In the genomic region with DNA sequence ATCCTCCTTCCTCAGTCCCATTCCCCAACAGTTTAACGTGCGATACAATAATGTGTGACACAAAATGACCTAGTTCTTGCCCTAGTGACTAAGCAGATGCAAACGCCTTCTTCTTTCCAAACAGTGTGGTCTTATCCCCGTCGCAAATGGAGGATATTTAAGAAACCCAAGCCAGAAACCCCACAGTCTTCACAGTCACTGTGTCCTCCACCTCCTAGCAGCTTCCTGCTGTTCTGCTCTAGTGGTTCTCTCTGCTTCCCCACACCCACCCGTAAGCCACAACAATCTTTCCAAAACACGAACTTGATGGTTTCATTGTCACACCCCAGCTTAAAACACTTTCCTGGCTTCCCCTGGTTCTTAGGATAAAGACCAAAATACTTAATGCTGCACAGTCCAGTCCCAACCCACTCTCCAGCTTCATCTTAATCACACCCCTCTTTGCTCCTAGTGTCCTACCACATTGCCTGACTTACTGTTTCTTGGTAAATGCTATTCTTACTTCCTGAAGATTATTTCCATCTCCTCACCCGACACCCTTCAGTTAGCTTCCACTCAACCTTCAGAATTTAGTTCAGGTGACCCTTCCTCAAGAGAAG, we compare ENCODE assay signal across 10 cellular contexts. TPM values are rescaled to one million over a fixed set of nuclear protein-coding genes. Genes with fewer than 3 reads are reported as not detected.
DNase-seq lines count a peak whose midpoint lies in the region; ATAC-seq, FAIRE-seq and TF ChIP-seq lines count a peak whose summit lies in the region.
"Had no signal": no experiment of that assay in that cellular context is flagged by ENCODE, and none has a peak within 500 bp of the region (broad histone marks: within the 10 kb centered on the region; RNA-seq: fewer than 3 reads in every experiment).

No MANE protein-coding gene starts in this region.

- peaks cover 1% of the 10 kb centered on the region for H3K27me3 Mint-ChIP-seq in IgD-negative memory B cell

- peak; percentile 27 for DNase-seq in GM12878 (ENCODE audit: low read depth, low spot score)
- no peak for DNase-seq in pancreas
- no peak for DNase-seq in GM10248 (ENCODE audit: extremely low spot score)
- DNase-seq in nucleus accumbens (lab: John Stamatoyannopoulos, UW) = no peak
- DNase-seq in midbrain (lab: John Stamatoyannopoulos, UW) = no peak
- DNase-seq: thyroid gland had no signal

- RAD21 ChIA-PET in GM12878 (lab: Charles Lee; ENCODE audit: unreplicated experiment) = interaction anchor here (1.3 kb wide), 1 partner anchor 314 kb away, joined by 3 read pairs; no protein-coding TSS in a partner anchor

- TF ChIP-seq CTCF in GM12878 (IDR thresholded peaks at IDR 0.05 in 2 of 3, conservative IDR thresholded peaks at IDR 0.05 in 1 of 3; ENCODE audit: control insufficient read depth in 2 of 3, extremely low read depth in 1 of 3, insufficient read depth in 1 of 3, low read depth in 3 of 3, low read length in 3 of 3) = no peak
- no peak for TF ChIP-seq CTCF in pancreas (IDR thresholded peaks at IDR 0.05)
- TF ChIP-seq CTCF in GM10248 (IDR thresholded peaks at IDR 0.05; ENCODE audit: control extremely low read depth, extremely low read depth, low read depth, missing control alignments) = no peak

- peaks cover 30% of the 10 kb centered on the region for H3K36me3 Mint-ChIP-seq in IgD-negative memory B cell

- intact Hi-C loops in GM12878 (cut with micrococcal nuclease; ENCODE audit: unreplicated experiment) = no loop called here
- intact Hi-C loops in pancreas (cut with DNase I) = no loop called here

- peak overlapping the region; percentile 85 for H3K27ac ChIP-seq in BLaER1
- no peak overlapping the region for H3K27ac ChIP-seq in GM12878 (ENCODE audit: control insufficient read depth, insufficient read depth)
- H3K27ac ChIP-seq in pancreas = no peak overlapping the region
- H3K27ac ChIP-seq: thyroid gland had no signal

- TF ChIP-seq EP300 in GM12878 (IDR thresholded peaks at IDR 0.05; ENCODE audit: borderline replicate concordance in 1 of 2, control insufficient read depth in 1 of 2, low read depth in 2 of 2, low read length in 2 of 2) = no peak

- in situ Hi-C loops in GM12878 (cut with MboI) = no loop called here

- peak overlapping the region; percentile 86 for H3K4me2 ChIP-seq in BLaER1
- peak overlapping the region; percentile 66; the same call in 1 of the 2 replicates for H3K4me2 ChIP-seq in GM12878 (ENCODE audit: control insufficient read depth, insufficient read depth)

- no TSS peak for BruUV-seq in GM12878 (replicated peaks; lab: Mats Ljungman, UMichigan)

- H4K20me1 ChIP-seq in BLaER1 (no peaks in the 10 kb centered on the region), GM12878 (ENCODE audit: control insufficient read depth, insufficient read depth) (no peaks in the 10 kb centered on the region)

- H3K9ac ChIP-seq in BLaER1 (peak overlapping the region; percentile 54), GM12878 (ENCODE audit: control insufficient read depth, insufficient read depth, low read length) (no peak overlapping the region)

- CTCF ChIA-PET in GM12878 (lab: Yijun Ruan, JAX) = interaction anchor here (0.9 to 2.0 kb wide), 3 partner anchors 14 to 504 kb away, joined by 3 to 8 read pairs (median 4); no protein-coding TSS in a partner anchor
- CTCF ChIA-PET in GM10248 (lab: Yijun Ruan, JAX) = interaction anchor here (1.3 kb wide), 1 partner anchor 138 kb away, joined by 4 read pairs; no protein-coding TSS in a partner anchor

- H3K4me3 ChIP-seq in BLaER1 (peak overlapping the region; percentile 43), GM12878 (no peak overlapping the region), pancreas (no peak overlapping the region)
- H3K4me3 ChIP-seq: thyroid gland had no signal

- FAIRE-seq in GM12878 (lab: Jason Lieb, UNC) = peak; percentile 76
- no peak for FAIRE-seq in pancreas (lab: Jason Lieb, UNC)
- FAIRE-seq: keratinocyte had no signal

- ATAC-seq in GM19395 (IDR thresholded peaks at IDR 0.05; ENCODE audit: unreplicated experiment) = peak; percentile 56
- peak; percentile 67 for ATAC-seq in GM12878
- ATAC-seq in pancreas = no peak

- TF ChIP-seq POLR2A in GM12878 (IDR thresholded peaks at IDR 0.05; ENCODE audit: low read depth, low read length) = no peak

- no peaks in the 10 kb centered on the region for H3K9me3 ChIP-seq in BLaER1
- no peaks in the 10 kb centered on the region for H3K9me3 ChIP-seq in GM12878 (replicated peaks; ENCODE audit: control insufficient read depth, insufficient read depth, low read length)
- H3K9me3 ChIP-seq in pancreas = no peaks in the 10 kb centered on the region
- H3K9me3 ChIP-seq: thyroid gland had no signal

- TF ChIP-seq RAD21 in GM12878 (IDR thresholded peaks at IDR 0.05; ENCODE audit: insufficient read depth, low read depth, low read length) = no peak

- H3K27me3 ChIP-seq in BLaER1 = no peaks in the 10 kb centered on the region
- peaks cover 3 to 4% of the 10 kb centered on the region in 2 experiments; a peak in 2 of 4 replicates for H3K27me3 ChIP-seq in GM12878 (replicated peaks in 1 of 2; ENCODE audit: control insufficient read depth in 2 of 2, insufficient read depth in 2 of 2, low read length in 1 of 2)
- H3K27me3 ChIP-seq in pancreas = no peaks in the 10 kb centered on the region
- H3K27me3 ChIP-seq: thyroid gland had no signal

- SMC1A ChIA-PET in GM12878 (lab: Charles Lee; ENCODE audit: uncharacterized antibody, unreplicated experiment) = interaction anchor here (0.9 to 2.2 kb wide), 4 partner anchors 16 to 30 kb away, joined by 4 to 6 read pairs (median 6); no protein-coding TSS in a partner anchor

- peak overlapping the region; percentile 39 to 91 (median 78) for H3K4me3 Mint-ChIP-seq in IgD-negative memory B cell

- peak overlapping the region; percentile 39 to 91 (median 52) for H3K27ac Mint-ChIP-seq in IgD-negative memory B cell

- H2AFZ ChIP-seq in GM12878 (ENCODE audit: control insufficient read depth, low read depth, low read length) = no peak overlapping the region

- peaks cover 45% of the 10 kb centered on the region for H3K4me1 ChIP-seq in BLaER1
- peaks cover 7% of the 10 kb centered on the region for H3K4me1 ChIP-seq in GM12878 (ENCODE audit: control insufficient read depth, insufficient read depth, low read length)
- H3K4me1 ChIP-seq in pancreas = peaks cover 0 to 3% (median 0%) of the 10 kb centered on the region in 3 donors
- H3K4me1 ChIP-seq: thyroid gland had no signal

- H3K79me2 ChIP-seq in GM12878 (ENCODE audit: control insufficient read depth, insufficient read depth, low read length) = no peaks in the 10 kb centered on the region

- POLR2A ChIA-PET in GM12878 (lab: Charles Lee) (no interaction called here), GM10248 (lab: Yijun Ruan, JAX) (no interaction called here)

- H3K4me1 Mint-ChIP-seq in IgD-negative memory B cell = peaks cover 41 to 47% (median 43%) of the 10 kb centered on the region in 3 donors

- peaks cover 59% of the 10 kb centered on the region for H3K36me3 ChIP-seq in BLaER1
- H3K36me3 ChIP-seq in GM12878 (ENCODE audit: control insufficient read depth in 2 of 2, insufficient read depth in 2 of 2, low read length in 1 of 2) = no peaks in the 10 kb centered on the region
- peaks cover 0 to 24% (median under 1%) of the 10 kb centered on the region in 3 donors for H3K36me3 ChIP-seq in pancreas

- WGBS in GM12878 (ENCODE audit: insufficient coverage, insufficient replicate concordance, low lambda C conversion rate, missing lambda C conversion rate) = 13% methylated on average over 8 of the region's 8 CpGs
- WGBS in pancreas, 2 donors = 90 to 96% methylated on average over 8 of the region's 8 CpGs

- H3K9me3 Mint-ChIP-seq in IgD-negative memory B cell = no peaks in the 10 kb centered on the region

RNA-seq across cellular contexts. Expression of gene ITM2B, which starts 32.3 kb away (rescaled TPM):
- polyA plus RNA-seq in IgD-negative memory B cell (538 TPM), GM12878 (2011; rRNA removed) (18.1 and 22.6 TPM in 2 replicates), GM12878 (2014; fragmentation: Illumina TruSeq; extraction: Trizol) (6.4 and 10.4 TPM in 2 replicates), GM12878 (2014; fragmentation: Nextera tagmentation; extraction: Ambion mirVana) (1 to 10 TPM; 3.3 to 5.0 TPM), GM12878 (2014; rRNA removed) (2.5 and 4.6 TPM in 2 replicates), GM12878 (2016; fragmentation: Nextera tagmentation; extraction: Ambion mirVana) (1 to 10 TPM; 4.5 to 5.0 TPM), pancreas (100 to 1,000 TPM; 114 to 329 TPM)
- 1.9 and 2.3 TPM in 2 replicates for total RNA-seq in GM12878 (2013; cell fraction: nucleolus; rRNA removed)
- total RNA-seq in GM12878 (2014; rRNA removed) (2.7 and 3.2 TPM in 2 replicates), GM12878 (2014; rRNA removed; fragmentation: Illumina TruSeq; extraction: Trizol) (4.6 and 4.8 TPM in 2 replicates), GM12878 (2021) (6.8 and 7.2 TPM in 2 replicates), pancreas (100 to 1,000 TPM; 138 to 361 (median 186) TPM)
- polyA plus RNA-seq in GM12878 (2011; ENCODE audit: low read depth) = 9.4 TPM
- 7.1 and 10.4 TPM in 2 replicates for polyA plus RNA-seq in GM12878 (2011; cell fraction: cytosol; rRNA removed)
- 4.8 and 6.8 TPM in 2 replicates for polyA plus RNA-seq in GM12878 (2011; cell fraction: nucleus; rRNA removed)
- 17.1 and 24.4 TPM in 2 replicates for polyA plus RNA-seq in GM12878 (2012)
- 2.6 and 6.4 TPM in 2 replicates for polyA minus RNA-seq in GM12878 (2011; rRNA and poly(A)+ RNA removed)
- polyA minus RNA-seq in GM12878 (2011; cell fraction: cytosol; rRNA and poly(A)+ RNA removed) = 3.3 and 6.5 TPM in 2 replicates
- polyA minus RNA-seq in GM12878 (2011; cell fraction: nucleus; rRNA and poly(A)+ RNA removed) = 0.60 and 0.77 TPM in 2 replicates

RNA-seq across cellular contexts. Expression of gene RB1, which starts 38.2 kb away (rescaled TPM):
- 43.7 TPM for polyA plus RNA-seq in IgD-negative memory B cell
- 19.3 and 23.5 TPM in 2 replicates for total RNA-seq in GM12878 (2013; cell fraction: nucleolus; rRNA removed)
- total RNA-seq in GM12878 (2014; rRNA removed) = 7.2 and 8.7 TPM in 2 replicates
- 8.5 and 9.4 TPM in 2 replicates for total RNA-seq in GM12878 (2014; rRNA removed; fragmentation: Illumina TruSeq; extraction: Trizol)
- 7.5 and 9.0 TPM in 2 replicates for total RNA-seq in GM12878 (2021)
- polyA plus RNA-seq in GM12878 (2011; ENCODE audit: low read depth) = 4.1 TPM
- 45.0 and 74.9 TPM in 2 replicates for polyA plus RNA-seq in GM12878 (2011; rRNA removed)
- 14.8 and 20.7 TPM in 2 replicates for polyA plus RNA-seq in GM12878 (2011; cell fraction: cytosol; rRNA removed)
- polyA plus RNA-seq in GM12878 (2011; cell fraction: nucleus; rRNA removed) = 34.6 and 39.4 TPM in 2 replicates
- 7.8 and 13.0 TPM in 2 replicates for polyA plus RNA-seq in GM12878 (2012)
- polyA plus RNA-seq in GM12878 (2014; fragmentation: Illumina TruSeq; extraction: Trizol) = 10.3 and 10.6 TPM in 2 replicates
- 1 to 10 TPM; 2.8 to 3.6 TPM for polyA plus RNA-seq in GM12878 (2014; fragmentation: Nextera tagmentation; extraction: Ambion mirVana)
- 3.9 and 5.1 TPM in 2 replicates for polyA plus RNA-seq in GM12878 (2014; rRNA removed)
- polyA plus RNA-seq in GM12878 (2016; fragmentation: Nextera tagmentation; extraction: Ambion mirVana) = 10 to 100 TPM in 1 of 2 experiments, 1 to 10 TPM in 1; 7.6 to 10.5 TPM
- 16.6 and 24.3 TPM in 2 replicates for polyA minus RNA-seq in GM12878 (2011; rRNA and poly(A)+ RNA removed)
- 10.6 and 14.7 TPM in 2 replicates for polyA minus RNA-seq in GM12878 (2011; cell fraction: cytosol; rRNA and poly(A)+ RNA removed)
- polyA minus RNA-seq in GM12878 (2011; cell fraction: nucleus; rRNA and poly(A)+ RNA removed) = 21.5 and 33.9 TPM in 2 replicates
- total RNA-seq in pancreas = 10 to 100 TPM in 4 of 6 donors, 1 to 10 TPM in 2; 7.5 to 23.0 (median 12.5) TPM
- 1 to 10 TPM; 5.0 to 10.0 TPM for polyA plus RNA-seq in pancreas

Comparison
In these comparisons a context has a peak if more than half of its experiments do, and no peak if none do; other contexts are left out.
1. ATAC-seq: peak in GM19395 (single experiment) and GM12878 (single experiment); none in pancreas (0 of 4).
2. RNA of gene ITM2B, which starts 32.3 kb away (polyA plus RNA-seq): 538 TPM in IgD-negative memory B cell (single experiment) and 114 to 329 TPM in pancreas; 2.5 to 24.4 TPM in GM12878; every median in the first group is over 4 times any median in the second.